ENCODE assay signal across 6 cellular contexts in the genomic region with DNA sequence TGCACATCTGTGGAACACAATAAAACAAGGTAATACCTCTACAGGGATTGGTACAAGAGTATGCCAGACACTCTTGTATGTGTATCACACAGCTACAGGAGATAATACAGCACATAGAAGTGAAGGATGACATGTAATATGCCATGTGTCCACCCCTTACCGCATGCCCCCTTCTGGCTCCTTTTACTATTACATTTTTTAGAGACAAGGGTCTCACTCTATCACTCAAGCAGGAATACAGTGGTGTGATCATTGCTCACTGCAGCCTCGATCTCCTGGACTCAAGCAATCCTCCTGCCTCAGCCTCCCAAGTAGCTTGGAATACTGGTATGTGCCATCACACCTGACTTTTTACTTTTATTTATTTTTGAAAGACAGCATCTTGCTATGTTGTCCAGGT. TPM values are rescaled to one million over a fixed set of nuclear protein-coding genes. Genes with fewer than 3 reads are reported as not detected.
DNase-seq lines count a peak whose midpoint lies in the region; ATAC-seq and TF ChIP-seq lines count a peak whose summit lies in the region.

No MANE protein-coding gene starts in this region.

- H3K27me3 ChIP-seq in kidney epithelial cell (ENCODE audit: control insufficient read depth, insufficient read depth, low read length): no peaks in the 10 kb centered on the region

- no peaks in the 10 kb centered on the region for H3K36me3 Mint-ChIP-seq in T-helper 17 cell (ENCODE audit: low read depth)

- no peak overlapping the region for H3K4me3 ChIP-seq in kidney epithelial cell (ENCODE audit: low read depth, low read length)

- H3K4me3 Mint-ChIP-seq in T-helper 17 cell: peak overlapping the region; percentile 58

- no peaks in the 10 kb centered on the region for H3K9me3 ChIP-seq in T-helper 17 cell (ENCODE audit: control insufficient read depth, low read length, poor library complexity, severe bottlenecking)

- H3K27ac Mint-ChIP-seq in T-helper 17 cell: no peak overlapping the region

- peak; percentile 34 to 45 for DNase-seq in stimulated activated CD4-positive, alpha-beta T cell treated with anti-CD3 and anti-CD28 coated beads, Interleukin-2, amount 100 ng/mL, for 24 hours
- no peak for DNase-seq in stimulated activated CD4-positive, alpha-beta T cell treated with anti-CD3 and anti-CD28 coated beads, Interleukin-4, amount 100 ng/mL, for 1 hour
- DNase-seq in T-helper 17 cell: peak in 1 of 3 donors; percentile 28
- no peak for DNase-seq in kidney epithelial cell (ENCODE audit: low read depth)
- DNase-seq in NCI-H2107 (lab: John Stamatoyannopoulos, UW): no peak
- DNase-seq in inferior parietal cortex (ENCODE audit: extremely low spot score): no peak

- no peaks in the 10 kb centered on the region for H3K36me3 ChIP-seq in kidney epithelial cell (ENCODE audit: control insufficient read depth, insufficient read depth, low read length)

- TF ChIP-seq CTCF in kidney epithelial cell (IDR thresholded peaks at IDR 0.05; ENCODE audit: insufficient read depth, low read length, poor library complexity, severe bottlenecking): peak; percentile 8

- ATAC-seq in T-helper 17 cell: peak; percentile 83

- H3K4me1 Mint-ChIP-seq in T-helper 17 cell: peaks cover 27% of the 10 kb centered on the region

- H3K27me3 Mint-ChIP-seq in T-helper 17 cell: no peaks in the 10 kb centered on the region

RNA-seq across cellular contexts. Expression of a gene that starts 4.2 kb away (rescaled TPM):
- total RNA-seq in T-helper 17 cell: 1 to 10 TPM; 5.7 to 8.2 TPM
- total RNA-seq in kidney epithelial cell: not detected in 2 replicates

RNA-seq across cellular contexts. Expression of a gene that starts 10.9 kb away (rescaled TPM):
- total RNA-seq in T-helper 17 cell (10 to 100 TPM; 30.6 to 42.6 TPM), kidney epithelial cell (0.42 TPM in 1 of 2 replicates, not detected in the other)

RNA-seq across cellular contexts. Expression of a gene that starts 14.8 kb away (rescaled TPM):
- total RNA-seq in T-helper 17 cell: 100 to 1,000 TPM; 791 to 891 TPM
- total RNA-seq in kidney epithelial cell: 19.3 and 21.4 TPM in 2 replicates

RNA-seq across cellular contexts. Expression of a gene that starts 18.0 kb away (rescaled TPM):
- 10 to 100 TPM in 1 of 2 donors, 1 to 10 TPM in 1; 8.1 to 13.2 TPM for total RNA-seq in T-helper 17 cell
- 0.33 TPM in 1 of 2 replicates, not detected in the other for total RNA-seq in kidney epithelial cell

RNA-seq across cellular contexts. Expression of a gene that starts 21.6 kb away (rescaled TPM):
- 10 to 100 TPM; 28.9 to 33.6 TPM for total RNA-seq in T-helper 17 cell
- 16.7 and 18.6 TPM in 2 replicates for total RNA-seq in kidney epithelial cell

Comparison
In these comparisons a context has a peak if more than half of its experiments do, and no peak if none do; other contexts are left out.
1. DNase-seq: peak in stimulated activated CD4-positive, alpha-beta T cell treated with anti-CD3 and anti-CD28 coated beads, Interleukin-2, amount 100 ng/mL, for 24 hours (2 of 2); none in stimulated activated CD4-positive, alpha-beta T cell treated with anti-CD3 and anti-CD28 coated beads, Interleukin-4, amount 100 ng/mL, for 1 hour (single experiment), kidney epithelial cell (single experiment), NCI-H2107 (single experiment) and inferior parietal cortex (single experiment).
2. RNA of a gene that starts 10.9 kb away (total RNA-seq): 30.6 to 42.6 TPM in T-helper 17 cell; 0.42 TPM in kidney epithelial cell; every median in the first group is over 10 times any median in the second.
3. RNA of a gene that starts 14.8 kb away (total RNA-seq): 791 to 891 TPM in T-helper 17 cell; 19.3 to 21.4 TPM in kidney epithelial cell; every median in the first group is over 10 times any median in the second.